ENCODE assay signal across 8 cellular contexts in genomic region chr3:37779289-37780152, GRCh38.
A peak's percentile ranks its signal among the peaks of the same experiment; 100 is the strongest.
DNase-seq lines count a peak whose midpoint lies in the region; ATAC-seq lines count a peak whose summit lies in the region.

No MANE protein-coding gene starts in this region.

- no peak overlapping the region for H3K4me3 ChIP-seq in naive thymus-derived CD4-positive, alpha-beta T cell (ENCODE audit: low read length)

- DNase-seq in DMS 273 treated with DMSO at 0.1 percent for 48 hours (lab: John Stamatoyannopoulos, UW): peak; percentile 34
- DNase-seq in NAMALWA (ENCODE audit: low spot score): peak; percentile 70
- DNase-seq in SK-MEL-5 (ENCODE audit: low read depth, low spot score): peak; percentile 84
- DNase-seq in naive thymus-derived CD4-positive, alpha-beta T cell: peak in 6 of 9 donors; percentile 2 to 36 (median 12)
- no peak for DNase-seq in stimulated activated effector memory CD8-positive, alpha-beta T cell treated with anti-CD3 and anti-CD28 coated beads, Interleukin-12 subunit alpha, Interleukin-12 subunit beta, amount 100 ng/mL, for 72 hours (ENCODE audit: low spot score in 2 of 2)

- ATAC-seq in GM21390 (IDR thresholded peaks at IDR 0.05; ENCODE audit: unreplicated experiment): peak; percentile 77
- peak; percentile 57 for ATAC-seq in esophagus mucosa
- peak; percentile 54 for ATAC-seq in naive thymus-derived CD4-positive, alpha-beta T cell
- ATAC-seq in HG02623 (IDR thresholded peaks at IDR 0.05; ENCODE audit: unreplicated experiment): no peak
- ATAC-seq in stimulated activated effector memory CD8-positive, alpha-beta T cell treated with anti-CD3 and anti-CD28 coated beads, Interleukin-12 subunit alpha, Interleukin-12 subunit beta, amount 100 ng/mL, for 72 hours: no peak

- H3K9me3 ChIP-seq in naive thymus-derived CD4-positive, alpha-beta T cell (ENCODE audit: control insufficient read depth in 2 of 3, low read length in 3 of 3): no peaks in the 10 kb centered on the region

- H3K36me3 ChIP-seq in naive thymus-derived CD4-positive, alpha-beta T cell (ENCODE audit: control insufficient read depth in 2 of 3, insufficient read depth in 3 of 3, low read length in 3 of 3): no peaks in the 10 kb centered on the region

- CTCF ChIA-PET in naive thymus-derived CD4-positive, alpha-beta T cell (lab: Charles Lee): no interaction called here

- H3K27me3 ChIP-seq in naive thymus-derived CD4-positive, alpha-beta T cell (ENCODE audit: control insufficient read depth in 2 of 2, insufficient read depth in 2 of 2, low read length in 2 of 2): no peaks in the 10 kb centered on the region

- peaks cover 7 to 11% (median 10%) of the 10 kb centered on the region in 7 donors for H3K4me1 Mint-ChIP-seq in naive thymus-derived CD4-positive, alpha-beta T cell
- H3K4me1 Mint-ChIP-seq in stimulated activated effector memory CD8-positive, alpha-beta T cell treated with anti-CD3 and anti-CD28 coated beads, Interleukin-12 subunit alpha, Interleukin-12 subunit beta, amount 100 ng/mL, for 72 hours: no peaks in the 10 kb centered on the region

- no peaks in the 10 kb centered on the region for H3K4me1 ChIP-seq in naive thymus-derived CD4-positive, alpha-beta T cell (ENCODE audit: control insufficient read depth in 2 of 2, insufficient read depth in 2 of 2, low read length in 2 of 2)

- peaks cover 0 to 12% (median 0%) of the 10 kb centered on the region in 5 donors for H3K36me3 Mint-ChIP-seq in naive thymus-derived CD4-positive, alpha-beta T cell
- H3K36me3 Mint-ChIP-seq in stimulated activated effector memory CD8-positive, alpha-beta T cell treated with anti-CD3 and anti-CD28 coated beads, Interleukin-12 subunit alpha, Interleukin-12 subunit beta, amount 100 ng/mL, for 72 hours: no peaks in the 10 kb centered on the region

- intact Hi-C loops in naive thymus-derived CD4-positive, alpha-beta T cell (cut with micrococcal nuclease): no loop called here

- POLR2A ChIA-PET in naive thymus-derived CD4-positive, alpha-beta T cell (lab: Charles Lee): no interaction called here

- peaks cover 0 to 12% (median 4%) of the 10 kb centered on the region in 11 donors for H3K9me3 Mint-ChIP-seq in naive thymus-derived CD4-positive, alpha-beta T cell
- peaks cover 6% of the 10 kb centered on the region for H3K9me3 Mint-ChIP-seq in stimulated activated effector memory CD8-positive, alpha-beta T cell treated with anti-CD3 and anti-CD28 coated beads, Interleukin-12 subunit alpha, Interleukin-12 subunit beta, amount 100 ng/mL, for 72 hours

- H3K27ac ChIP-seq in naive thymus-derived CD4-positive, alpha-beta T cell (ENCODE audit: low read depth, low read length): no peak overlapping the region

- H3K27ac Mint-ChIP-seq in naive thymus-derived CD4-positive, alpha-beta T cell: no peak overlapping the region
- H3K27ac Mint-ChIP-seq in stimulated activated effector memory CD8-positive, alpha-beta T cell treated with anti-CD3 and anti-CD28 coated beads, Interleukin-12 subunit alpha, Interleukin-12 subunit beta, amount 100 ng/mL, for 72 hours: no peak overlapping the region

- H3K27me3 Mint-ChIP-seq in naive thymus-derived CD4-positive, alpha-beta T cell: peaks cover 0 to 12% (median 11%) of the 10 kb centered on the region in 5 donors

- H3K4me3 Mint-ChIP-seq in naive thymus-derived CD4-positive, alpha-beta T cell: no peak overlapping the region
- H3K4me3 Mint-ChIP-seq in stimulated activated effector memory CD8-positive, alpha-beta T cell treated with anti-CD3 and anti-CD28 coated beads, Interleukin-12 subunit alpha, Interleukin-12 subunit beta, amount 100 ng/mL, for 72 hours: no peak overlapping the region

- in situ Hi-C loops in SK-MEL-5 (cut with HindIII; ENCODE audit: low pct_unique_long_range_greater_than_20kb, low sequenced_read_pairs): no loop called here

Comparison
In these comparisons a context has a peak if more than half of its experiments do, and no peak if none do; other contexts are left out.
1. DNase-seq: peak in DMS 273 treated with DMSO at 0.1 percent for 48 hours (single experiment), NAMALWA (single experiment), SK-MEL-5 (single experiment) and naive thymus-derived CD4-positive, alpha-beta T cell (6 of 9); none in stimulated activated effector memory CD8-positive, alpha-beta T cell treated with anti-CD3 and anti-CD28 coated beads, Interleukin-12 subunit alpha, Interleukin-12 subunit beta, amount 100 ng/mL, for 72 hours (0 of 2).
2. ATAC-seq: peak in GM21390 (single experiment), esophagus mucosa (single experiment) and naive thymus-derived CD4-positive, alpha-beta T cell (single experiment); none in HG02623 (single experiment) and stimulated activated effector memory CD8-positive, alpha-beta T cell treated with anti-CD3 and anti-CD28 coated beads, Interleukin-12 subunit alpha, Interleukin-12 subunit beta, amount 100 ng/mL, for 72 hours (single experiment).